Comparison of ENCODE assay signal across 17 cellular contexts in genomic region chr18:11960743-11961380, GRCh38. TPM values are rescaled to one million over a fixed set of nuclear protein-coding genes. Genes with fewer than 3 reads are reported as not detected.
A peak's percentile ranks its signal among the peaks of the same experiment; 100 is the strongest.
DNase-seq lines count a peak whose midpoint lies in the region; ATAC-seq, FAIRE-seq and TF ChIP-seq lines count a peak whose summit lies in the region.
"Had no signal": no experiment of that assay in that cellular context is flagged by ENCODE, and none has a peak within 500 bp of the region (broad histone marks: within the 10 kb centered on the region; RNA-seq: fewer than 3 reads in every experiment).

No MANE protein-coding gene starts in this region.

- H3K18ac ChIP-seq in IMR-90 (ENCODE audit: low read depth, low read length), result no peak overlapping the region; the same call in 1 of the 2 replicates
- peak overlapping the region; percentile 83 for H3K18ac ChIP-seq in neuronal stem cell (ENCODE audit: low read length)

- H3K4me3 ChIP-seq in IMR-90 (ENCODE audit: insufficient read depth, low read depth, low read length) (no peak overlapping the region), bronchial epithelial cell (ENCODE audit: low read depth, low read length) (no peak overlapping the region), neuronal stem cell (ENCODE audit: low read length in 2 of 2) (no peak overlapping the region), mucosa of descending colon (no peak overlapping the region)

- ATAC-seq in IMR-90 (ENCODE audit: low read depth) (no peak), mucosa of descending colon (no peak)

- TF ChIP-seq CTCF in IMR-90 (conservative IDR thresholded peaks at IDR 0.05; ENCODE audit: low read depth, low read length) (no peak), bronchial epithelial cell (IDR thresholded peaks at IDR 0.05; ENCODE audit: insufficient read depth, low read length, severe bottlenecking) (no peak), mucosa of descending colon (IDR thresholded peaks at IDR 0.05) (no peak)

- no peak overlapping the region; the same call in 1 of the 2 replicates for H3K4ac ChIP-seq in IMR-90 (ENCODE audit: low read depth, low read length)
- H3K4ac ChIP-seq in neuronal stem cell (ENCODE audit: low read length), result no peak overlapping the region

- H3K4me2 ChIP-seq in IMR-90 (ENCODE audit: low read depth, low read length) (no peak overlapping the region), neuronal stem cell (ENCODE audit: insufficient read depth, low read length, poor library complexity, severe bottlenecking) (no peak overlapping the region)

- no TSS peak for BruUV-seq in IMR-90 (replicated peaks; lab: Mats Ljungman, UMichigan)

- H3K14ac ChIP-seq in IMR-90 (replicated peaks; ENCODE audit: low read depth, low read length) (no peak overlapping the region), neuronal stem cell (ENCODE audit: low read length) (peak overlapping the region; percentile 56)

- H2BK5ac ChIP-seq in IMR-90 (ENCODE audit: low read depth, low read length, poor library complexity, severe bottlenecking) (no peak overlapping the region), neuronal stem cell (ENCODE audit: low read length) (peak overlapping the region; percentile 3)

- dilution Hi-C loops in IMR-90 (cut with HindIII; ENCODE audit: low sequenced_read_pairs, unreplicated experiment), result no loop called here

- no peak overlapping the region for H3K56ac ChIP-seq in IMR-90 (ENCODE audit: extremely low read depth, insufficient read depth, low read length)

- no peak overlapping the region for H2BK20ac ChIP-seq in IMR-90 (ENCODE audit: low read depth, low read length)

- no peaks in the 10 kb centered on the region for H3K9me1 ChIP-seq in IMR-90 (ENCODE audit: insufficient read depth, low read length)

- H2BK12ac ChIP-seq in neuronal stem cell (ENCODE audit: low read length), result no peak overlapping the region

- peaks cover 11% of the 10 kb centered on the region for H3K4me1 ChIP-seq in IMR-90 (ENCODE audit: control insufficient read depth, insufficient read depth, low read length)
- H3K4me1 ChIP-seq in neuronal stem cell (ENCODE audit: control insufficient read depth in 2 of 2, insufficient read depth in 1 of 2, low read depth in 1 of 2, low read length in 2 of 2), result peaks cover 0 to 2% of the 10 kb centered on the region in 2 donors
- no peaks in the 10 kb centered on the region for H3K4me1 ChIP-seq in mucosa of descending colon (ENCODE audit: low read depth)

- H3K27ac ChIP-seq in IMR-90 (ENCODE audit: insufficient read depth, low read length) (no peak overlapping the region), neuronal stem cell (replicated peaks; ENCODE audit: low read length) (no peak overlapping the region)
- H3K27ac ChIP-seq: 22Rv1 had no signal

- peak overlapping the region; percentile 64; the same call in 1 of the 2 replicates for H2BK120ac ChIP-seq in IMR-90 (ENCODE audit: low read depth, low read length)
- no peak overlapping the region for H2BK120ac ChIP-seq in neuronal stem cell (ENCODE audit: low read depth, low read length)

- no peak for TF ChIP-seq POLR2A in IMR-90 (IDR thresholded peaks at IDR 0.05; ENCODE audit: low read depth, low read length)

- intact Hi-C loops in IMR-90 (cut with micrococcal nuclease) (no loop called here), mucosa of descending colon (cut with DNase I, micrococcal nuclease) (no loop called here)

- CTCF ChIA-PET in IMR-90 (lab: Yijun Ruan, JAX), result no interaction called here

- H3K9me3 ChIP-seq in IMR-90 (ENCODE audit: control insufficient read depth, insufficient read depth, low read length), result peaks cover 9% of the 10 kb centered on the region
- H3K9me3 ChIP-seq in neuronal stem cell (replicated peaks in 1 of 2; ENCODE audit: control insufficient read depth in 2 of 2, insufficient read depth in 1 of 2, low read depth in 1 of 2, low read length in 2 of 2), result peaks cover 3 to 12% of the 10 kb centered on the region in 2 donors
- peaks cover 9% of the 10 kb centered on the region for H3K9me3 ChIP-seq in mucosa of descending colon

- POLR2A ChIA-PET in IMR-90 (lab: Charles Lee; ENCODE audit: unreplicated experiment), result no interaction called here

- no peak overlapping the region for H4K5ac ChIP-seq in IMR-90 (ENCODE audit: low read depth, low read length)

- peak; percentile 67 for DNase-seq in DMS53 (lab: John Stamatoyannopoulos, UW)
- no peak for DNase-seq in DMS53 treated with DMSO at 0.1 percent for 48 hours (lab: John Stamatoyannopoulos, UW; ENCODE audit: unreplicated experiment)
- no peak for DNase-seq in IMR-90
- no peak for DNase-seq in bronchial epithelial cell (ENCODE audit: low read depth)
- DNase-seq in neuronal stem cell (ENCODE audit: low spot score), result no peak
- no peak for DNase-seq in mucosa of descending colon
- no peak for DNase-seq in SIG-M5 treated with dmso at 0.1 percent for 504 hours (lab: John Stamatoyannopoulos, UW; ENCODE audit: unreplicated experiment)
- DNase-seq in activated CD4-positive, CD25-positive, alpha-beta regulatory T cell treated with anti-CD3 and anti-CD28 coated beads, Interleukin-2, amount 50 U/mL, for 72 hours, result no peak
- DNase-seq: AML-193, NCI-H1105 treated with DMSO at 0.1 percent for 48 hours, NCI-H1694 treated with DMSO at 0.1 percent for 48 hours, NCI-H345, NCI-H526 treated with DMSO at 0.1 percent for 48 hours, RPMI8226, SIG-M5 had no signal

- peak; percentile 28 for FAIRE-seq in bronchial epithelial cell (lab: Jason Lieb, UNC)
- FAIRE-seq: H54 had no signal

- H2AK5ac ChIP-seq in IMR-90 (ENCODE audit: low read depth, low read length) (peak overlapping the region; percentile 75; the same call in 1 of the 2 replicates), neuronal stem cell (ENCODE audit: low read depth, low read length) (no peak overlapping the region)

- H4K8ac ChIP-seq in IMR-90 (ENCODE audit: low read depth in 2 of 2, low read length in 2 of 2), result no peak overlapping the region
- H4K8ac ChIP-seq in neuronal stem cell (ENCODE audit: low read depth, low read length), result peak overlapping the region; percentile 72

- H3K23ac ChIP-seq in IMR-90 (ENCODE audit: low read depth, low read length), result no peak overlapping the region
- H3K23ac ChIP-seq in neuronal stem cell (ENCODE audit: low read depth, low read length, poor library complexity), result no peak overlapping the region

- peak overlapping the region; percentile 56; the same call in 1 of the 2 replicates for H4K91ac ChIP-seq in IMR-90 (ENCODE audit: insufficient read depth, low read depth, low read length)
- no peak overlapping the region for H4K91ac ChIP-seq in neuronal stem cell (ENCODE audit: low read depth, low read length, poor library complexity)

- WGBS in IMR-90 (ENCODE audit: extremely low coverage in 2 of 2, insufficient read length in 1 of 2), 2 experiments, result no CpG with 5 or more reads among the region's 17 CpGs
- no CpG with 5 or more reads among the region's 17 CpGs for WGBS in neuronal stem cell (ENCODE audit: extremely low coverage in 2 of 2, insufficient read length in 2 of 2, insufficient replicate concordance in 1 of 2), 2 donors

- H3K9ac ChIP-seq in IMR-90 (ENCODE audit: low read depth, low read length) (no peak overlapping the region), neuronal stem cell (ENCODE audit: low read depth, low read length, poor library complexity) (no peak overlapping the region)

- H2AFZ ChIP-seq in IMR-90 (replicated peaks; ENCODE audit: low read length, poor library complexity) (peak overlapping the region; percentile 16), neuronal stem cell (ENCODE audit: low read length) (peak overlapping the region; percentile 13)

- in situ Hi-C loops in IMR-90 (cut with MboI; ENCODE audit: low sequenced_read_pairs), result no loop called here

- TF ChIP-seq RAD21 in IMR-90 (IDR thresholded peaks at IDR 0.05; ENCODE audit: low read length), result no peak

- H3K27me3 ChIP-seq in IMR-90 (ENCODE audit: control insufficient read depth, insufficient read depth, low read length) (no peaks in the 10 kb centered on the region), bronchial epithelial cell (ENCODE audit: control insufficient read depth, insufficient read depth, low read length) (no peaks in the 10 kb centered on the region), neuronal stem cell (ENCODE audit: control insufficient read depth in 3 of 3, insufficient read depth in 3 of 3, low read depth in 1 of 3, low read length in 3 of 3) (no peaks in the 10 kb centered on the region)

- H4K20me1 ChIP-seq in IMR-90 (ENCODE audit: insufficient read depth, low read length), result no peaks in the 10 kb centered on the region

- H2AK9ac ChIP-seq in IMR-90 (replicated peaks; ENCODE audit: low read depth, low read length, poor library complexity), result no peak overlapping the region

- H3K36me3 ChIP-seq in IMR-90 (ENCODE audit: control insufficient read depth, insufficient read depth, low read length) (no peaks in the 10 kb centered on the region), bronchial epithelial cell (ENCODE audit: control insufficient read depth, insufficient read depth, low read length) (no peaks in the 10 kb centered on the region), neuronal stem cell (replicated peaks in 1 of 2; ENCODE audit: control insufficient read depth in 2 of 2, insufficient read depth in 2 of 2, low read length in 2 of 2) (no peaks in the 10 kb centered on the region), mucosa of descending colon (ENCODE audit: low read depth) (no peaks in the 10 kb centered on the region)

- H2BK15ac ChIP-seq in IMR-90 (ENCODE audit: low read depth, low read length) (peak overlapping the region; percentile 27; the same call in 2 of the 3 replicates), neuronal stem cell (ENCODE audit: low read length) (no peak overlapping the region)

- H3K79me1 ChIP-seq in IMR-90 (ENCODE audit: low read depth in 1 of 2, low read length in 2 of 2) (no peaks in the 10 kb centered on the region), neuronal stem cell (ENCODE audit: low read depth, low read length) (no peaks in the 10 kb centered on the region)

RNA-seq across cellular contexts. Expression of gene IMPA2, which starts 20.4 kb away (rescaled TPM):
- 4.7 and 5.4 TPM in 2 replicates for total RNA-seq in IMR-90 (2012; rRNA removed)
- 4.7 and 5.5 TPM in 2 replicates for polyA plus RNA-seq in IMR-90 (2012; rRNA removed)
- 8.4 and 12.8 TPM in 2 replicates for polyA plus RNA-seq in IMR-90 (2012; cell fraction: cytosol; rRNA removed)
- 24.6 and 26.9 TPM in 2 replicates for polyA plus RNA-seq in IMR-90 (2012; cell fraction: nucleus; rRNA removed; ENCODE audit: low replicate concordance)
- 66.1 and 91.1 TPM in 2 replicates for total RNA-seq in bronchial epithelial cell
- 71.9 TPM for polyA plus RNA-seq in neuronal stem cell (2013, experiment 1 of 2)
- polyA plus RNA-seq in neuronal stem cell (2013, experiment 2 of 2), result 69.5 TPM
- total RNA-seq in mucosa of descending colon, result 100 to 1,000 TPM in 2 of 3 donors, 10 to 100 TPM in 1; 58.0 to 152 (median 117) TPM

RNA-seq across cellular contexts. Expression of gene MPPE1, which starts 52.7 kb away (rescaled TPM):
- total RNA-seq in IMR-90 (2012; rRNA removed) (13.8 and 22.5 TPM in 2 replicates), bronchial epithelial cell (22.1 and 30.1 TPM in 2 replicates), mucosa of descending colon (100 to 1,000 TPM in 1 of 3 donors, 10 to 100 TPM in 2; 56.7 to 103 (median 68.8) TPM)
- 18.9 and 19.9 TPM in 2 replicates for polyA plus RNA-seq in IMR-90 (2012; rRNA removed)
- 9.7 and 11.8 TPM in 2 replicates for polyA plus RNA-seq in IMR-90 (2012; cell fraction: cytosol; rRNA removed)
- 35.3 and 50.2 TPM in 2 replicates for polyA plus RNA-seq in IMR-90 (2012; cell fraction: nucleus; rRNA removed; ENCODE audit: low replicate concordance)
- polyA plus RNA-seq in neuronal stem cell (2013, experiment 1 of 2), result 7.6 TPM
- polyA plus RNA-seq in neuronal stem cell (2013, experiment 2 of 2), result 8.1 TPM
